Comparison of ENCODE assay signal across 1 cellular context in genomic region chr4:123836919-123837605, GRCh38.
TF ChIP-seq lines count a peak whose summit lies in the region.

No MANE protein-coding gene starts in this region.

TF ChIP-seq in WTC11, 78 proteins besides CTCF, POLR2A, EP300 and RAD21 (continued from another document):
- TF ChIP-seq, protein P1, sequence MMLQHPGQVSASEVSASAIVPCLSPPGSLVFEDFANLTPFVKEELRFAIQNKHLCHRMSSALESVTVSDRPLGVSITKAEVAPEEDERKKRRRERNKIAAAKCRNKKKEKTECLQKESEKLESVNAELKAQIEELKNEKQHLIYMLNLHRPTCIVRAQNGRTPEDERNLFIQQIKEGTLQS (CRISPR knock-in tag; conservative IDR thresholded peaks at IDR 0.05): no peak
- TF ChIP-seq, protein P2, sequence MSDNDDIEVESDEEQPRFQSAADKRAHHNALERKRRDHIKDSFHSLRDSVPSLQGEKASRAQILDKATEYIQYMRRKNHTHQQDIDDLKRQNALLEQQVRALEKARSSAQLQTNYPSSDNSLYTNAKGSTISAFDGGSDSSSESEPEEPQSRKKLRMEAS (CRISPR knock-in tag; IDR thresholded peaks at IDR 0.05): no peak
- TF ChIP-seq TEAD1 (CRISPR knock-in tag; IDR thresholded peaks at IDR 0.05): no peak
